23 cellular contexts compared by ENCODE assay signal in genomic region chr22:45686004-45686403, GRCh38. TPM values are rescaled to one million over a fixed set of nuclear protein-coding genes. Genes with fewer than 3 reads are reported as not detected.
DNase-seq lines count a peak whose midpoint lies in the region; ATAC-seq, FAIRE-seq and TF ChIP-seq lines count a peak whose summit lies in the region.
"Had no signal": no experiment of that assay in that cellular context is flagged by ENCODE, and none has a peak within 500 bp of the region (broad histone marks: within the 10 kb centered on the region; RNA-seq: fewer than 3 reads in every experiment).

No MANE protein-coding gene starts in this region.

- no peak overlapping the region for H3K4me3 ChIP-seq in HepG2 (replicated peaks in 1 of 3; ENCODE audit: insufficient read depth in 1 of 3, low read depth in 2 of 3, low read length in 3 of 3)
- H3K4me3 ChIP-seq in right lobe of liver = no peak overlapping the region
- no peak overlapping the region for H3K4me3 ChIP-seq in brain microvascular endothelial cell (ENCODE audit: low read depth, low read length)
- H3K4me3 ChIP-seq in aorta (ENCODE audit: low read length in 2 of 2) = no peak overlapping the region
- H3K4me3 ChIP-seq: cardiac muscle cell, esophagus squamous epithelium had no signal

- H3K4me2 ChIP-seq in HepG2 (ENCODE audit: low read depth, low read length) = no peak overlapping the region

- H3K27me3 ChIP-seq in HepG2 (ENCODE audit: control insufficient read depth in 1 of 2, insufficient read depth in 2 of 2, low read length in 2 of 2) (no peaks in the 10 kb centered on the region), right lobe of liver (no peaks in the 10 kb centered on the region), brain microvascular endothelial cell (replicated peaks) (no peaks in the 10 kb centered on the region), aorta (ENCODE audit: control insufficient read depth in 1 of 2, insufficient read depth in 2 of 2, low read length in 1 of 2) (no peaks in the 10 kb centered on the region)
- H3K27me3 ChIP-seq: cardiac muscle cell, esophagus squamous epithelium had no signal

- H3K36me3 ChIP-seq in HepG2 (replicated peaks in 1 of 2; ENCODE audit: control insufficient read depth in 1 of 2, insufficient read depth in 2 of 2, low read length in 2 of 2) = peaks cover 2 to 16% of the 10 kb centered on the region in 2 experiments; a peak in 3 of 5 replicates
- peaks cover 0 to 5% (median 0%) of the 10 kb centered on the region in 4 donors for H3K36me3 ChIP-seq in right lobe of liver
- H3K36me3 ChIP-seq in brain microvascular endothelial cell (replicated peaks) = peaks cover 2% of the 10 kb centered on the region
- H3K36me3 ChIP-seq in aorta (ENCODE audit: control insufficient read depth in 1 of 2, insufficient read depth in 2 of 2, low read length in 1 of 2) = no peaks in the 10 kb centered on the region

- peaks cover 12% of the 10 kb centered on the region for H4K20me1 ChIP-seq in HepG2 (ENCODE audit: insufficient read depth, low read length)

- H3K79me2 ChIP-seq in HepG2 (ENCODE audit: insufficient read depth, low read length) = peaks cover 84% of the 10 kb centered on the region

- H3K27ac Mint-ChIP-seq in mesothelial cell of epicardium = peak overlapping the region; percentile 98
- H3K27ac Mint-ChIP-seq: activated naive CD8-positive, alpha-beta T cell; activated T-cell treated with anti-CD3 and anti-CD28 coated beads, Interleukin-2, amount 50 U/mL, for 24 hours; CD14-positive monocyte; IgD-negative memory B cell; stimulated activated memory B cell treated with anti-CD40 and anti-IgM and Interleukin-4, amounts not matched to agents 10 μg/mL and 1 μg/mL and 100 μg/mL, for 72 hours; type B pancreatic cell had no signal

- TF ChIP-seq CTCF in HepG2 (CRISPR knock-in tag; IDR thresholded peaks at IDR 0.05) (no peak), right lobe of liver (IDR thresholded peaks at IDR 0.05) (no peak), brain microvascular endothelial cell (IDR thresholded peaks at IDR 0.05; ENCODE audit: low read depth, low read length, missing control alignments) (no peak), mesothelial cell of epicardium (IDR thresholded peaks at IDR 0.05; ENCODE audit: unreplicated experiment) (no peak)

- in situ Hi-C loops in HepG2 (cut with HindIII; ENCODE audit: extremely low pct_ligation_motif_present, low pct_unique_long_range_greater_than_20kb) (no loop called here), brain microvascular endothelial cell (cut with HindIII; ENCODE audit: low pct_ligation_motif_present, low sequenced_read_pairs) (no loop called here)

- TF ChIP-seq POLR2A in HepG2 (IDR thresholded peaks at IDR 0.05; ENCODE audit: insufficient read depth in 1 of 2, low read depth in 2 of 2, low read length in 2 of 2) = no peak
- no peak for TF ChIP-seq POLR2A in right lobe of liver (IDR thresholded peaks at IDR 0.05)
- no peak for TF ChIP-seq POLR2A in GM12892 (IDR thresholded peaks at IDR 0.05; ENCODE audit: low read depth, low read length)

- peaks cover 7% of the 10 kb centered on the region for H3K36me3 Mint-ChIP-seq in mesothelial cell of epicardium
- H3K36me3 Mint-ChIP-seq: activated naive CD8-positive, alpha-beta T cell; IgD-negative memory B cell had no signal

- TF ChIP-seq EP300 in HepG2 (IDR thresholded peaks at IDR 0.05; ENCODE audit: low read depth in 2 of 2, low read length in 2 of 2) = no peak
- TF ChIP-seq EP300 in HepG2 (CRISPR knock-in tag; IDR thresholded peaks at IDR 0.05; ENCODE audit: borderline replicate concordance) = no peak

- no peak overlapping the region for H2AFZ ChIP-seq in HepG2 (ENCODE audit: low read length)

- WGBS in HepG2 (ENCODE audit: low lambda C conversion rate) = 95% methylated on average over 2 of the region's 2 CpGs
- WGBS in right lobe of liver (ENCODE audit: insufficient coverage, low coverage, low lambda C conversion rate, missing lambda C conversion rate) = 84% methylated on average over 2 of the region's 2 CpGs
- 25 to 27% methylated on average over 2 of the region's 2 CpGs for WGBS in aorta, 2 donors

- H3K4me1 ChIP-seq in HepG2 (ENCODE audit: insufficient read depth, low read length) = peaks cover 13% of the 10 kb centered on the region
- H3K4me1 ChIP-seq in right lobe of liver = peaks cover 0 to 17% (median 3%) of the 10 kb centered on the region in 4 donors
- peaks cover 6 to 11% of the 10 kb centered on the region in 2 donors for H3K4me1 ChIP-seq in aorta (ENCODE audit: control insufficient read depth in 1 of 2, insufficient read depth in 2 of 2, low read length in 2 of 2)

- FAIRE-seq in HepG2 (lab: Jason Lieb, UNC) (no peak), GM12892 (lab: Jason Lieb, UNC) (no peak)
- FAIRE-seq: A204.1, TTC549 had no signal

- H3K27me3 Mint-ChIP-seq in mesothelial cell of epicardium (ENCODE audit: low read depth) = no peaks in the 10 kb centered on the region
- H3K27me3 Mint-ChIP-seq: activated naive CD8-positive, alpha-beta T cell; activated T-cell treated with anti-CD3 and anti-CD28 coated beads, Interleukin-2, amount 50 U/mL, for 24 hours; IgD-negative memory B cell; stimulated activated memory B cell treated with anti-CD40 and anti-IgM and Interleukin-4, amounts not matched to agents 10 μg/mL and 1 μg/mL and 100 μg/mL, for 72 hours; type B pancreatic cell had no signal

- H3K9me3 ChIP-seq in HepG2 (ENCODE audit: low read length) = no peaks in the 10 kb centered on the region
- H3K9me3 ChIP-seq in right lobe of liver = no peaks in the 10 kb centered on the region
- H3K9me3 ChIP-seq in aorta (ENCODE audit: control insufficient read depth, low read length) = no peaks in the 10 kb centered on the region
- H3K9me3 ChIP-seq: esophagus squamous epithelium had no signal

- ATAC-seq in HepG2 (no peak), right lobe of liver (no peak), aorta (ENCODE audit: low FRiP score) (no peak)
- ATAC-seq: stimulated activated memory B cell treated with anti-CD40 and anti-IgM and Interleukin-4, amounts not matched to agents 10 μg/mL and 1 μg/mL and 100 μg/mL, for 72 hours had no signal

- no peaks in the 10 kb centered on the region for H3K9me3 Mint-ChIP-seq in mesothelial cell of epicardium
- H3K9me3 Mint-ChIP-seq: activated T-cell treated with anti-CD3 and anti-CD28 coated beads, Interleukin-2, amount 50 U/mL, for 24 hours; CD14-positive monocyte; IgD-negative memory B cell; stimulated activated memory B cell treated with anti-CD40 and anti-IgM and Interleukin-4, amounts not matched to agents 10 μg/mL and 1 μg/mL and 100 μg/mL, for 72 hours; type B pancreatic cell had no signal

- H3K9ac ChIP-seq in HepG2 (ENCODE audit: insufficient read depth, low read depth, low read length) = no peak overlapping the region

- H3K27ac ChIP-seq in HepG2 (ENCODE audit: extremely low read length, insufficient read depth, low read length) = no peak overlapping the region
- no peak overlapping the region for H3K27ac ChIP-seq in right lobe of liver
- H3K27ac ChIP-seq in brain microvascular endothelial cell = peak overlapping the region; percentile 32
- H3K27ac ChIP-seq in aorta (ENCODE audit: low read depth in 1 of 2, low read length in 2 of 2) = peak overlapping the region in 1 of 2 donors; percentile 48
- H3K27ac ChIP-seq: cardiac muscle cell had no signal

- POLR2A ChIA-PET in HepG2 (lab: Yijun Ruan, JAX) = no interaction called here

- DNase-seq in HepG2 (ENCODE audit: low spot score) = no peak
- DNase-seq in right lobe of liver = no peak
- DNase-seq in brain microvascular endothelial cell = peak; percentile 24
- DNase-seq in mesothelial cell of epicardium (ENCODE audit: low spot score in 2 of 2, unreplicated experiment in 2 of 2) = no peak
- DNase-seq in anterior cingulate cortex (lab: John Stamatoyannopoulos, UW) = no peak
- DNase-seq in aorta = no peak
- no peak for DNase-seq in GM12892 (ENCODE audit: insufficient read length)
- DNase-seq in NCI-H446 treated with DMSO at 0.1 percent for 48 hours (lab: John Stamatoyannopoulos, UW) = no peak
- DNase-seq: activated CD4-positive, alpha-beta T cell treated with anti-CD3 and anti-CD28 coated beads, Interleukin-2, amount 50 U/mL, for 4 hours; activated T-cell treated with anti-CD3 and anti-CD28 coated beads, Interleukin-2, amount 50 U/mL, for 24 hours; DMS53; esophagus squamous epithelium; NCI-H2029 treated with DMSO at 0.1 percent for 48 hours; NCI-H526 treated with DMSO at 0.1 percent for 48 hours; stimulated activated CD4-positive, alpha-beta T cell treated with anti-CD3 and anti-CD28 coated beads, Interleukin-12 subunit alpha, Interleukin-12 subunit beta, amount 100 ng/mL, for 4 hours had no signal

- BruUV-seq in HepG2 (replicated peaks; lab: Mats Ljungman, UMichigan) = no TSS peak

- no peak overlapping the region for H3K4me3 Mint-ChIP-seq in mesothelial cell of epicardium
- H3K4me3 Mint-ChIP-seq: activated naive CD8-positive, alpha-beta T cell; activated T-cell treated with anti-CD3 and anti-CD28 coated beads, Interleukin-2, amount 50 U/mL, for 24 hours; CD14-positive monocyte; IgD-negative memory B cell; stimulated activated memory B cell treated with anti-CD40 and anti-IgM and Interleukin-4, amounts not matched to agents 10 μg/mL and 1 μg/mL and 100 μg/mL, for 72 hours; type B pancreatic cell had no signal

- peaks cover 53% of the 10 kb centered on the region for H3K4me1 Mint-ChIP-seq in mesothelial cell of epicardium

- TF ChIP-seq RAD21 in HepG2 (CRISPR knock-in tag; IDR thresholded peaks at IDR 0.05) = no peak

- CTCF ChIA-PET in HepG2 (lab: Yijun Ruan, JAX; ENCODE audit: low intra/inter-chr PET ratio, low total read pairs) = no interaction called here

- intact Hi-C loops in HepG2 (cut with micrococcal nuclease; ENCODE audit: unreplicated experiment) = no loop called here
- intact Hi-C loops in right lobe of liver (cut with DNase I) = no loop called here
- intact Hi-C loops in aorta (cut with DNase I) = no loop called here

RNA-seq across cellular contexts. Expression of gene ATXN10, which starts 14.4 kb away (rescaled TPM):
- total RNA-seq in HepG2 (2016; rRNA removed; fragmentation: Illumina TruSeq; extraction: Trizol) (60.1 and 136 TPM in 2 replicates), right lobe of liver (100 to 1,000 TPM in 1 of 6 experiments, 10 to 100 TPM in 5; 70.0 to 118 (median 84.3) TPM), mesothelial cell of epicardium (237 to 248 TPM (median 241 TPM) in 3 replicates), aorta (100 to 1,000 TPM; 112 to 126 TPM)
- total RNA-seq in HepG2 (2016; cell fraction: cytosol; rRNA removed; fragmentation: Illumina TruSeq; extraction: Trizol; ENCODE audit: low read depth) = 427 and 465 TPM in 2 replicates
- total RNA-seq in HepG2 (2016; cell fraction: insoluble cytoplasmic fraction; rRNA removed; fragmentation: Illumina TruSeq; extraction: Trizol) = 62.2 and 127 TPM in 2 replicates
- 131 and 135 TPM in 2 replicates for total RNA-seq in HepG2 (2016; cell fraction: membrane; rRNA removed; fragmentation: Illumina TruSeq; extraction: Trizol)
- 67.8 and 78.6 TPM in 2 replicates for total RNA-seq in HepG2 (2016; cell fraction: nucleus; rRNA removed; fragmentation: Illumina TruSeq; extraction: Trizol)
- polyA plus RNA-seq in HepG2 (2011; rRNA removed) (162 and 194 TPM in 2 replicates), aorta (10 to 100 TPM; 43.1 to 49.2 TPM)
- polyA plus RNA-seq in HepG2 (2011; cell fraction: cytosol; rRNA removed) = 81.2 and 134 TPM in 2 replicates
- polyA plus RNA-seq in HepG2 (2011; cell fraction: nucleus; rRNA removed) = 23.1 and 30.4 TPM in 2 replicates
- 126 and 155 TPM in 2 replicates for polyA plus RNA-seq in HepG2 (2012)
- polyA plus RNA-seq in HepG2 (2016; cell fraction: cytosol; fragmentation: Illumina TruSeq; extraction: Trizol; ENCODE audit: low read depth) = 16.3 and 18.9 TPM in 2 replicates
- 227 and 248 TPM in 2 replicates for polyA plus RNA-seq in HepG2 (2016; cell fraction: insoluble cytoplasmic fraction; fragmentation: Illumina TruSeq; extraction: Trizol; ENCODE audit: low read depth)
- polyA plus RNA-seq in HepG2 (2016; cell fraction: membrane; fragmentation: Illumina TruSeq; extraction: Trizol; ENCODE audit: low read depth) = 22.8 and 26.0 TPM in 2 replicates
- polyA plus RNA-seq in HepG2 (2016; cell fraction: nucleus; fragmentation: Illumina TruSeq; extraction: Trizol; ENCODE audit: insufficient read depth, low read depth) = 96.5 and 111 TPM in 2 replicates
- 126 and 271 TPM in 2 replicates for polyA minus RNA-seq in HepG2 (2011; rRNA and poly(A)+ RNA removed; ENCODE audit: low replicate concordance)
- 105 and 118 TPM in 2 replicates for polyA minus RNA-seq in HepG2 (2011; cell fraction: cytosol; rRNA and poly(A)+ RNA removed)
- 95.1 and 136 TPM in 2 replicates for polyA minus RNA-seq in HepG2 (2011; cell fraction: nucleus; rRNA and poly(A)+ RNA removed)
- polyA plus RNA-seq in GM12892 (2012; ENCODE audit: missing spikeins) = 171 TPM
